In the genomic region with DNA sequence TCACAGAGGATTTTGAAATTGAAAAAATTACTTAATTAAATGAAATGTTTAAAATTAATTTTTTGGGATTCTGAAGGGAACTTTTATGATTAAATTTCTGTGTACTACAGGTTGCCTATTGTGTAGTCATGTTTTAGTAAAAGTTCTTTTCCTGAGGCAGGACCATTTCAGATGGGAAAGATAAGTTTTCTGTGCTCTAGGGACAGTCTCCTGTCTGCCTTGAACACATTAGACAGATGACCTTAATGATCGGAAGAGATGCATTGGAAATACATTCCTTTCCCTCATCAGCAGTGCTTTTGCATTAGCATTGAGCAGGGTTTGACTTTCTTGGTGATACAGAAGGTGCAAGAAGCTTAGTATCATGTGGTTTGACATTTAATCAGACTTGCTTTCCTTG, we compare ENCODE assay signal across 26 cellular contexts.
"Had no signal": no experiment of that assay in that cellular context is flagged by ENCODE, and none has a peak within 500 bp of the region (broad histone marks: within the 10 kb centered on the region; RNA-seq: fewer than 3 reads in every experiment).

No MANE protein-coding gene starts in this region.

- DNase-seq: activated CD4-positive, alpha-beta T cell treated with anti-CD3 and anti-CD28 coated beads for 48 hours; activated CD4-positive, alpha-beta T cell treated with anti-CD3 and anti-CD28 coated beads, Interleukin-2, amount 50 U/mL, for 4 hours; activated CD4-positive, CD25-positive, alpha-beta regulatory T cell treated with anti-CD3 and anti-CD28 coated beads, Interleukin-2, amount 50 U/mL, for 72 hours; activated CD8-positive, alpha-beta memory T cell treated with anti-CD3 and anti-CD28 coated beads, Interleukin-2, amount 50 U/mL, for 48 hours; activated CD8-positive, alpha-beta T cell treated with anti-CD3 and anti-CD28 coated beads, Interleukin-2, amount 10 ng/mL, durations not matched to agents 7 days and 5 days; activated effector memory CD4-positive, alpha-beta T cell treated with anti-CD3 and anti-CD28 coated beads, Interleukin-2, amount 50 U/mL, for 16 hours; activated naive CD4-positive, alpha-beta T cell treated with Interleukin-2 at 50 U/mL for 16 hours; activated T-cell treated with anti-CD3 and anti-CD28 coated beads, Interleukin-2, amount 50 U/mL, for 1 hour; amygdala; KG1; NCI-H1048; NCI-H1417; NCI-H1930; NCI-H524; NCI-H748 treated with DMSO at 0.1 percent for 48 hours; OCI-M1; RPMI8226 had no signal

- H3K9me3 Mint-ChIP-seq: central memory CD8-positive, alpha-beta T cell had no signal

- ATAC-seq: activated CD8-positive, alpha-beta T cell treated with anti-CD3 and anti-CD28 coated beads, Interleukin-2, amount 10 ng/mL, durations not matched to agents 7 days and 5 days; Panc1; Right ventricle myocardium inferior had no signal

- H3K27me3 Mint-ChIP-seq: activated naive CD8-positive, alpha-beta T cell; central memory CD8-positive, alpha-beta T cell; IgD-negative memory B cell had no signal

- H3K4me3 Mint-ChIP-seq: activated CD8-positive, alpha-beta T cell treated with anti-CD3 and anti-CD28 coated beads, Interleukin-2, amount 10 ng/mL, durations not matched to agents 7 days and 5 days; activated naive CD8-positive, alpha-beta T cell; activated T-helper 1 cell treated with anti-CD3 and anti-CD28 coated beads, Interleukin-12 subunit alpha, Interleukin-12 subunit beta, Interleukin-2, Interleukin-4 antibody, amounts not matched to agents 30 ng/mL and 10 ng/mL and 1 ng/mL, durations not matched to agents 14 hours and 24 hours and 36 hours; brain; central memory CD8-positive, alpha-beta T cell; IgD-negative memory B cell; T-helper 1 cell treated with Interleukin-12 subunit alpha and Interleukin-12 subunit beta and Interleukin-4 antibody, amounts not matched to agents 30 μg/mL and 1 μg/mL, for 36 hours; WTC11 had no signal
